ENCODE assay signal across 32 cellular contexts in genomic region chr6:160927416-160927815, GRCh38.
"Had no signal": no experiment of that assay in that cellular context is flagged by ENCODE, and none has a peak within 500 bp of the region (broad histone marks: within the 10 kb centered on the region; RNA-seq: fewer than 3 reads in every experiment).

No MANE protein-coding gene starts in this region.

- H3K4me1 ChIP-seq: SJCRH30 had no signal

- ATAC-seq: activated CD8-positive, alpha-beta memory T cell treated with anti-CD3 and anti-CD28 coated beads, Interleukin-2, amount 10 ng/mL, durations not matched to agents 7 days and 5 days had no signal

- H3K9me3 Mint-ChIP-seq: activated CD4-positive, alpha-beta T cell treated with anti-CD3 and anti-CD28 coated beads, Interleukin-2, amount 10 ng/mL, durations not matched to agents 24 days and 14 days; activated naive CD8-positive, alpha-beta T cell treated with anti-CD3 and anti-CD28 coated beads for 36 hours; IgD-negative memory B cell; T-helper 2 cell treated with Interferon-gamma antibody and Interleukin-4, amounts not matched to agents 5 μg/mL and 100 μg/mL, for 36 hours had no signal

- H3K27ac ChIP-seq: brain microvascular endothelial cell, SJCRH30, SK-N-MC had no signal

- H3K36me3 Mint-ChIP-seq: activated CD8-positive, alpha-beta memory T cell treated with anti-CD3 and anti-CD28 coated beads, Interleukin-2, amount 10 ng/mL, durations not matched to agents 7 days and 5 days; activated naive CD8-positive, alpha-beta T cell treated with anti-CD3 and anti-CD28 coated beads for 36 hours had no signal

- H3K4me3 ChIP-seq: MG63, SJCRH30, SK-N-MC had no signal

- H3K4me3 Mint-ChIP-seq: activated CD4-positive, alpha-beta T cell treated with anti-CD3 and anti-CD28 coated beads, Interleukin-2, amount 10 ng/mL, durations not matched to agents 24 days and 14 days; activated CD8-positive, alpha-beta memory T cell treated with anti-CD3 and anti-CD28 coated beads, Interleukin-2, amount 10 ng/mL, durations not matched to agents 7 days and 5 days; activated naive CD8-positive, alpha-beta T cell treated with anti-CD3 and anti-CD28 coated beads for 36 hours; IgD-negative memory B cell; T-helper 2 cell treated with Interferon-gamma antibody and Interleukin-4, amounts not matched to agents 5 μg/mL and 100 μg/mL, for 36 hours had no signal

- H3K4me1 Mint-ChIP-seq: activated CD4-positive, alpha-beta T cell treated with anti-CD3 and anti-CD28 coated beads, Interleukin-2, amount 10 ng/mL, durations not matched to agents 24 days and 14 days; activated naive CD8-positive, alpha-beta T cell treated with anti-CD3 and anti-CD28 coated beads for 36 hours had no signal

- H3K36me3 ChIP-seq: brain microvascular endothelial cell, MG63, SJCRH30 had no signal

- DNase-seq: activated CD4-positive, alpha-beta T cell treated with anti-CD3 and anti-CD28 coated beads, Interleukin-2, amount 10 ng/mL, durations not matched to agents 24 days and 14 days; activated CD4-positive, alpha-beta T cell treated with anti-CD3 and anti-CD28 coated beads, Interleukin-2, amount 50 U/mL, for 4 hours; activated CD8-positive, alpha-beta memory T cell treated with anti-CD3 and anti-CD28 coated beads for 24 hours; activated CD8-positive, alpha-beta memory T cell treated with anti-CD3 and anti-CD28 coated beads, Interleukin-2, amount 10 ng/mL, durations not matched to agents 7 days and 5 days; activated CD8-positive, alpha-beta memory T cell treated with anti-CD3 and anti-CD28 coated beads, Interleukin-2, amount 50 U/mL, for 48 hours; activated effector memory CD4-positive, alpha-beta T cell treated with anti-CD3 and anti-CD28 coated beads, Interleukin-2, amount 50 U/mL, for 16 hours; activated naive CD4-positive, alpha-beta T cell; activated naive CD4-positive, alpha-beta T cell treated with anti-CD3 and anti-CD28 coated beads, Interleukin-2, amount 50 U/mL, for 16 hours; activated naive CD8-positive, alpha-beta T cell treated with anti-CD3 and anti-CD28 coated beads for 36 hours; activated T-cell treated with anti-CD3 and anti-CD28 coated beads, Interleukin-2, amount 50 U/mL, for 48 hours; amniotic stem cell; aorta; brain microvascular endothelial cell; central memory CD4-positive, alpha-beta T cell; Kasumi-1; KG1; MG63; MV-4-11; NCI-H1092; NCI-H1417; NCI-H187; NCI-H2029 treated with DMSO at 0.1 percent for 48 hours; NCI-H2107; NCI-H2171; NCI-H510A; NCI-H748 treated with DMSO at 0.1 percent for 48 hours; NK-92 treated with Interleukin-12 subunit alpha and Interleukin-12 subunit beta, amount 100 ng/mL, for 24 hours; SHP77; SJCRH30 had no signal

- H3K9me3 ChIP-seq: MG63, SJCRH30 had no signal

- H3K27me3 ChIP-seq: brain microvascular endothelial cell, MG63, SJCRH30 had no signal

- H3K27ac Mint-ChIP-seq: activated CD4-positive, alpha-beta T cell treated with anti-CD3 and anti-CD28 coated beads, Interleukin-2, amount 10 ng/mL, durations not matched to agents 24 days and 14 days; activated CD8-positive, alpha-beta memory T cell treated with anti-CD3 and anti-CD28 coated beads, Interleukin-2, amount 10 ng/mL, durations not matched to agents 7 days and 5 days; activated naive CD8-positive, alpha-beta T cell treated with anti-CD3 and anti-CD28 coated beads for 36 hours; IgD-negative memory B cell; T-helper 2 cell treated with Interferon-gamma antibody and Interleukin-4, amounts not matched to agents 5 μg/mL and 100 μg/mL, for 36 hours had no signal
